Comparison of ENCODE assay signal across 14 cellular contexts in genomic region chr3:60226907-60227306, GRCh38.
DNase-seq lines count a peak whose midpoint lies in the region; ATAC-seq and TF ChIP-seq lines count a peak whose summit lies in the region.
"Had no signal": no experiment of that assay in that cellular context is flagged by ENCODE, and none has a peak within 500 bp of the region (broad histone marks: within the 10 kb centered on the region; RNA-seq: fewer than 3 reads in every experiment).

No MANE protein-coding gene starts in this region.

- no peak for TF ChIP-seq EP300 in SK-N-SH (IDR thresholded peaks at IDR 0.05; ENCODE audit: borderline replicate concordance in 1 of 2, low read depth in 1 of 2, low read length in 1 of 2)

- H3K4me2 ChIP-seq in SK-N-SH: no peak overlapping the region
- H3K4me2 ChIP-seq: PC-9 had no signal

- no peaks in the 10 kb centered on the region for H3K79me2 ChIP-seq in SK-N-SH (ENCODE audit: insufficient read depth)

- H3K9ac ChIP-seq in SK-N-SH: no peak overlapping the region
- H3K9ac ChIP-seq: GM23248 had no signal

- TF ChIP-seq CTCF in SK-N-SH (IDR thresholded peaks at IDR 0.05): no peak
- TF ChIP-seq CTCF in kidney epithelial cell (IDR thresholded peaks at IDR 0.05; ENCODE audit: insufficient read depth, low read length, poor library complexity, severe bottlenecking): no peak

- H4K20me1 ChIP-seq in SK-N-SH (ENCODE audit: insufficient read depth): no peaks in the 10 kb centered on the region

- no peak for ATAC-seq in SK-N-SH treated with all-trans-retinoic acid at 6 μM for 48 hours
- ATAC-seq in GM18858 (IDR thresholded peaks at IDR 0.05; ENCODE audit: unreplicated experiment): no peak
- ATAC-seq in GM21619 (IDR thresholded peaks at IDR 0.05; ENCODE audit: unreplicated experiment): no peak
- ATAC-seq: HCT116 had no signal

- no peak for DNase-seq in SK-N-SH
- peak; percentile 55 for DNase-seq in NCI-H69 (lab: John Stamatoyannopoulos, UW)
- peak; percentile 32 for DNase-seq in kidney epithelial cell (ENCODE audit: low read depth)
- no peak for DNase-seq in Kasumi-1 (lab: John Stamatoyannopoulos, UW)
- DNase-seq: CD4-positive, alpha-beta memory T cell; EL; GM23248; NCI-H226; PC-9 had no signal

- H3K27me3 ChIP-seq in SK-N-SH (ENCODE audit: insufficient read depth) (no peaks in the 10 kb centered on the region), kidney epithelial cell (ENCODE audit: control insufficient read depth, insufficient read depth, low read length) (peaks cover 2% of the 10 kb centered on the region)

- no peaks in the 10 kb centered on the region for H3K4me1 ChIP-seq in SK-N-SH (ENCODE audit: control insufficient read depth in 1 of 2, insufficient read depth in 2 of 2, low read depth in 1 of 2, low read length in 1 of 2)

- H3F3A ChIP-seq in SK-N-SH (replicated peaks; ENCODE audit: insufficient read depth): no peaks in the 10 kb centered on the region

- H3K27ac ChIP-seq in SK-N-SH (ENCODE audit: low read depth in 2 of 2, low read length in 1 of 2): no peak overlapping the region
- H3K27ac ChIP-seq: GM23248, PC-9, SK-N-MC had no signal

- POLR2A ChIA-PET in SK-N-SH (lab: Yijun Ruan, JAX): no interaction called here

- no peaks in the 10 kb centered on the region for H3K9me3 ChIP-seq in SK-N-SH

- no peaks in the 10 kb centered on the region for H3K36me3 ChIP-seq in SK-N-SH (replicated peaks in 1 of 2; ENCODE audit: control insufficient read depth in 1 of 2, insufficient read depth in 2 of 2, low read length in 1 of 2)
- H3K36me3 ChIP-seq in kidney epithelial cell (ENCODE audit: control insufficient read depth, insufficient read depth, low read length): no peaks in the 10 kb centered on the region

- no peak overlapping the region for H2AFZ ChIP-seq in SK-N-SH (ENCODE audit: low read depth)
- H2AFZ ChIP-seq: GM23248, PC-9 had no signal

- whole genome bisulfite sequencing in SK-N-SH (ENCODE audit: low lambda C conversion rate): 36% methylated on average over 2 of the region's 2 CpGs

- CTCF ChIA-PET in SK-N-SH (lab: Yijun Ruan, JAX): no interaction called here

- no peaks in the 10 kb centered on the region for H3K9me2 ChIP-seq in SK-N-SH

- H3K4me3 ChIP-seq in SK-N-SH (ENCODE audit: low read depth in 2 of 2, low read length in 1 of 2) (no peak overlapping the region), kidney epithelial cell (ENCODE audit: low read depth, low read length) (no peak overlapping the region)
- H3K4me3 ChIP-seq: GM23248, PC-9, SK-N-MC had no signal

- no peak for TF ChIP-seq RAD21 in SK-N-SH (IDR thresholded peaks at IDR 0.05; ENCODE audit: low read length)

TF ChIP-seq in SK-N-SH treated with all-trans-retinoic acid at 6 μM for 48 hours, 23 proteins besides CTCF, POLR2A, EP300 and RAD21:
- TF ChIP-seq ZFP3 (CRISPR knock-in tag; IDR thresholded peaks at IDR 0.05) (no peak), ISL1 (CRISPR knock-in tag; IDR thresholded peaks at IDR 0.05) (peak; percentile 84)

TF ChIP-seq in SK-N-SH, 30 proteins besides CTCF, POLR2A, EP300 and RAD21:
- TF ChIP-seq FOXJ3 (CRISPR knock-in tag; IDR thresholded peaks at IDR 0.05) (no peak), GABPA (IDR thresholded peaks at IDR 0.05; ENCODE audit: low read depth) (no peak), POLR2AphosphoS5 (IDR thresholded peaks at IDR 0.05; ENCODE audit: low read depth, low read length) (no peak), MXI1 (IDR thresholded peaks at IDR 0.05; ENCODE audit: low read depth, low read length) (no peak), MEF2A (IDR thresholded peaks at IDR 0.05; ENCODE audit: borderline replicate concordance, low read depth) (no peak), FOSL2 (IDR thresholded peaks at IDR 0.05; ENCODE audit: borderline replicate concordance, low read depth) (no peak), YY1 (IDR thresholded peaks at IDR 0.05; ENCODE audit: low read depth) (no peak), CHD2 (IDR thresholded peaks at IDR 0.05; ENCODE audit: low read length, partially characterized antibody) (no peak), JUND (IDR thresholded peaks at IDR 0.05) (no peak), SMC3 (IDR thresholded peaks at IDR 0.05; ENCODE audit: low read depth, low read length) (no peak), MAX (IDR thresholded peaks at IDR 0.05; ENCODE audit: low read depth) (no peak), REST (IDR thresholded peaks at IDR 0.05; ENCODE audit: low read depth, low read length) (no peak), RFX5 (IDR thresholded peaks at IDR 0.05; ENCODE audit: low read length) (no peak), TAF1 (IDR thresholded peaks at IDR 0.05; ENCODE audit: borderline replicate concordance, low read depth, low read length) (no peak), NFIC (IDR thresholded peaks at IDR 0.05; ENCODE audit: borderline replicate concordance) (no peak), ELF1 (IDR thresholded peaks at IDR 0.05) (no peak), GATA2 (CRISPR knock-in tag; IDR thresholded peaks at IDR 0.05) (no peak), USF1 (IDR thresholded peaks at IDR 0.05; ENCODE audit: borderline replicate concordance, low read depth) (no peak), TEAD4 (IDR thresholded peaks at IDR 0.05; ENCODE audit: borderline replicate concordance, insufficient read depth) (no peak), FOXM1 (IDR thresholded peaks at IDR 0.05; ENCODE audit: low read depth) (no peak)

Comparison
In these comparisons a context has a peak if more than half of its experiments do, and no peak if none do; other contexts are left out.
1. DNase-seq: peak in NCI-H69 (single experiment) and kidney epithelial cell (single experiment); none in SK-N-SH (single experiment) and Kasumi-1 (0 of 2).